ENCODE assay signal across 29 cellular contexts in genomic region chr12:43113616-43114015, GRCh38.
"Had no signal": no experiment of that assay in that cellular context is flagged by ENCODE, and none has a peak within 500 bp of the region (broad histone marks: within the 10 kb centered on the region; RNA-seq: fewer than 3 reads in every experiment).

No MANE protein-coding gene starts in this region.

- H3K27me3 ChIP-seq: ascending aorta, cardiac muscle cell had no signal

- H3K36me3 ChIP-seq: ascending aorta, cardiac muscle cell, WERI-Rb-1 had no signal

- H3K4me1 ChIP-seq: ascending aorta had no signal

- H3K9me3 ChIP-seq: ascending aorta had no signal

- DNase-seq: activated CD4-positive, alpha-beta memory T cell treated with anti-CD3 and anti-CD28 coated beads, Interleukin-2, amount 10 ng/mL, durations not matched to agents 7 days and 5 days; activated CD4-positive, alpha-beta T cell treated with anti-CD3 and anti-CD28 coated beads for 1 hour; activated CD4-positive, alpha-beta T cell treated with anti-CD3 and anti-CD28 coated beads for 36 hours; activated CD4-positive, alpha-beta T cell treated with anti-CD3 and anti-CD28 coated beads for 48 hours; activated CD4-positive, alpha-beta T cell treated with anti-CD3 and anti-CD28 coated beads, Interleukin-2, amount 10 ng/mL, durations not matched to agents 7 days and 5 days; activated CD4-positive, alpha-beta T cell treated with anti-CD3 and anti-CD28 coated beads, Interleukin-2, amount 50 U/mL, for 48 hours; activated CD4-positive, CD25-positive, alpha-beta regulatory T cell; activated CD8-positive, alpha-beta memory T cell treated with anti-CD3 and anti-CD28 coated beads for 24 hours; activated CD8-positive, alpha-beta memory T cell treated with anti-CD3 and anti-CD28 coated beads, Interleukin-2, amount 10 ng/mL, durations not matched to agents 7 days and 5 days; activated CD8-positive, alpha-beta memory T cell treated with anti-CD3 and anti-CD28 coated beads, Interleukin-2, amount 50 U/mL, for 48 hours; activated CD8-positive, alpha-beta T cell treated with anti-CD3 and anti-CD28 coated beads, Interleukin-2, amount 10 ng/mL, durations not matched to agents 7 days and 5 days; activated effector memory CD4-positive, alpha-beta T cell treated with Interleukin-2 at 50 U/mL for 16 hours; activated gamma-delta T cell; activated naive CD4-positive, alpha-beta T cell treated with anti-CD3 and anti-CD28 coated beads, Interleukin-2, amount 10 ng/mL, durations not matched to agents 7 days and 5 days; activated naive CD4-positive, alpha-beta T cell treated with Interleukin-2 at 50 U/mL for 16 hours; activated naive CD8-positive, alpha-beta T cell treated with anti-CD3 and anti-CD28 coated beads, Interleukin-2, amount 10 ng/mL, durations not matched to agents 7 days and 5 days; activated naive CD8-positive, alpha-beta T cell treated with anti-CD3 and anti-CD28 coated beads, Interleukin-2, amount 50 U/mL, for 24 hours; activated T-cell treated with anti-CD3 and anti-CD28 coated beads, Interleukin-2, amount 50 U/mL, for 24 hours; activated T-cell treated with anti-CD3 and anti-CD28 coated beads, Interleukin-2, amount 50 U/mL, for 48 hours; amygdala; anterior cingulate cortex; caudate nucleus; cerebellar nuclear complex; T-helper 17 cell; T1000; WERI-Rb-1 had no signal

- ATAC-seq: activated CD4-positive, alpha-beta T cell treated with anti-CD3 and anti-CD28 coated beads for 36 hours; activated CD4-positive, CD25-positive, alpha-beta regulatory T cell treated with anti-CD3 and anti-CD28 coated beads, Interleukin-2, amount 50 U/mL, for 24 hours; activated CD8-positive, alpha-beta memory T cell treated with anti-CD3 and anti-CD28 coated beads, Interleukin-2, amount 10 ng/mL, durations not matched to agents 7 days and 5 days; activated CD8-positive, alpha-beta T cell treated with anti-CD3 and anti-CD28 coated beads, Interleukin-2, amount 10 ng/mL, durations not matched to agents 7 days and 5 days; activated naive CD8-positive, alpha-beta T cell treated with anti-CD3 and anti-CD28 coated beads, Interleukin-2, amount 50 U/mL, for 24 hours; T-helper 17 cell had no signal

- H3K4me3 ChIP-seq: ascending aorta, cardiac muscle cell had no signal

- H3K27ac ChIP-seq: ascending aorta, WERI-Rb-1 had no signal
